ENCODE assay signal across 8 cellular contexts in the genomic region with DNA sequence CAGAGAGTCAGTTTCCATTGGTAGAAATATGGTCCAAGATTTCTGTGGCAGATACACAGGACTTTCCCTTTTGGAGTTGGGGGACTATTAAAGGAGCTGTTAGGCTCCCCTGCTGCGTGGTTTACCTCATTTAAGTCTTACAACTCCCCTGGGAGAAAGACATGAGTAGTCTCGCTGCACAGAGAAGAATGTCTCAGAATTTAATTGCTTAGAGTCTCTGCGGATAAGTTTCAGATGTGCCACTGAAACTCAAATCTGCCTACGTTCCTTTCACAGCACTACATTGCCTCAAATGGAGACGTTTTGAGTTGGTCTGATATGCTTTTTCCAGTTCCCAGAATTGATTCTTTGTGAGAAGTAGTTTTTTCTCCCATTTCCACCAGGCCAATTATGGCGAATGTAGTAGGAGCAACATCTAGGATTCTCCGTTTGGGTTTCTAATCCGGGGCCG. TPM values are rescaled to one million over a fixed set of nuclear protein-coding genes. Genes with fewer than 3 reads are reported as not detected.
DNase-seq lines count a peak whose midpoint lies in the region; ATAC-seq, FAIRE-seq and TF ChIP-seq lines count a peak whose summit lies in the region.

No MANE protein-coding gene starts in this region.

- no peaks in the 10 kb centered on the region for H3K36me3 ChIP-seq in heart right ventricle
- no peaks in the 10 kb centered on the region for H3K36me3 ChIP-seq in osteoblast (ENCODE audit: insufficient read depth, low read length)
- no peaks in the 10 kb centered on the region for H3K36me3 ChIP-seq in small intestine (ENCODE audit: control insufficient read depth in 2 of 2, insufficient read depth in 2 of 2, low read length in 2 of 2)

- H3K27ac ChIP-seq in heart right ventricle (no peak overlapping the region), osteoblast (ENCODE audit: low read depth, low read length) (no peak overlapping the region), small intestine (ENCODE audit: low read depth in 1 of 2, low read length in 1 of 2) (no peak overlapping the region)

- in situ Hi-C loops in astrocyte of the cerebellum (cut with HindIII; ENCODE audit: low sequenced_read_pairs), result no loop called here

- H2AFZ ChIP-seq in osteoblast (ENCODE audit: low read length), result no peak overlapping the region

- H3K9me3 ChIP-seq in heart right ventricle (no peaks in the 10 kb centered on the region), osteoblast (ENCODE audit: low read depth, low read length) (no peaks in the 10 kb centered on the region), small intestine (ENCODE audit: control insufficient read depth, low read depth) (no peaks in the 10 kb centered on the region)

- peaks cover 0 to 18% (median 9%) of the 10 kb centered on the region in 9 donors for H3K4me1 ChIP-seq in heart right ventricle
- no peaks in the 10 kb centered on the region for H3K4me1 ChIP-seq in osteoblast (ENCODE audit: insufficient read depth, low read length)
- H3K4me1 ChIP-seq in small intestine (ENCODE audit: control insufficient read depth in 2 of 2, insufficient read depth in 1 of 2, low read depth in 1 of 2, low read length in 1 of 2), result no peaks in the 10 kb centered on the region

- ATAC-seq in heart right ventricle (no peak), left cardiac atrium (no peak), HG03095 (IDR thresholded peaks at IDR 0.05; ENCODE audit: unreplicated experiment) (peak; percentile 40)

- H4K20me1 ChIP-seq in osteoblast (ENCODE audit: insufficient read depth, low read length), result no peaks in the 10 kb centered on the region

- H3K4me2 ChIP-seq in osteoblast (ENCODE audit: insufficient read depth, low read length), result peak overlapping the region; percentile 53

- DNase-seq in heart right ventricle (no peak), left cardiac atrium (no peak), astrocyte of the cerebellum (ENCODE audit: low read depth) (no peak), osteoblast (ENCODE audit: insufficient read length, low spot score, missing footprints) (no peak), erythroblast (lab: John Stamatoyannopoulos, UW) (no peak), MV-4-11 (lab: John Stamatoyannopoulos, UW) (no peak), small intestine (no peak)

- H3K79me2 ChIP-seq in osteoblast (ENCODE audit: insufficient read depth, low read length), result no peaks in the 10 kb centered on the region

- peaks cover 6 to 77% (median 54%) of the 10 kb centered on the region in 7 donors for H3K27me3 ChIP-seq in heart right ventricle
- H3K27me3 ChIP-seq in osteoblast (ENCODE audit: insufficient read depth, low read length), result peaks cover 25% of the 10 kb centered on the region
- H3K27me3 ChIP-seq in small intestine (ENCODE audit: control insufficient read depth in 2 of 2, insufficient read depth in 2 of 2, low read length in 2 of 2), result peaks cover 5 to 12% of the 10 kb centered on the region in 2 donors

- TF ChIP-seq POLR2A in erythroblast (IDR thresholded peaks at IDR 0.05; ENCODE audit: low read length), result no peak

- TF ChIP-seq CTCF in heart right ventricle (IDR thresholded peaks at IDR 0.05), result no peak
- no peak for TF ChIP-seq CTCF in astrocyte of the cerebellum (IDR thresholded peaks at IDR 0.05; ENCODE audit: low read depth, low read length, missing control alignments)
- no peak for TF ChIP-seq CTCF in osteoblast (IDR thresholded peaks at IDR 0.05; ENCODE audit: extremely low read depth, low read depth, low read length)

- intact Hi-C loops in heart right ventricle (cut with DNase I) (loop anchor here in 1 of 10 donors (10.0 kb wide), 1 partner anchor 358 kb away; no protein-coding TSS in a partner anchor), left cardiac atrium (cut with DNase I) (no loop called here)

- FAIRE-seq in small intestine (lab: Jason Lieb, UNC), result no peak

- H3K4me3 ChIP-seq in heart right ventricle (peak overlapping the region in 9 of 10 donors; percentile 48 to 67 (median 57)), astrocyte of the cerebellum (ENCODE audit: low read depth, low read length) (peak overlapping the region; percentile 49), osteoblast (ENCODE audit: insufficient read depth, low read length) (no peak overlapping the region), small intestine (ENCODE audit: low read depth in 1 of 2, low read length in 2 of 2) (peak overlapping the region in 1 of 2 donors; percentile 60)

- WGBS in heart right ventricle, 2 donors, result 10 to 14% methylated on average over 9 of the region's 9 CpGs
- WGBS in small intestine, 3 donors, result 8 to 11% (median 11%) methylated on average over 9 of the region's 9 CpGs

RNA-seq across cellular contexts. Expression of a gene that starts 0.6 kb away (rescaled TPM):
- total RNA-seq in heart right ventricle, result 10 to 100 TPM in 2 of 10 donors, 1 to 10 TPM in 8; 2.0 to 17.7 (median 6.9) TPM
- polyA plus RNA-seq in heart right ventricle, result 1 to 10 TPM in 1 of 2 donors, under 1 TPM in 1; 0.75 to 5.2 TPM
- total RNA-seq in left cardiac atrium, result 1 to 10 TPM in 1 of 2 donors, under 1 TPM in 1; 0.81 to 1.6 TPM
- under 0.01 TPM in 1 of 2 replicates, not detected in the other for total RNA-seq in osteoblast
- polyA plus RNA-seq in small intestine, result under 1 TPM in 2 of 3 donors, not detected in 1; 0.27 to 0.85 TPM
